Comparison of ENCODE assay signal across 12 cellular contexts in genomic region chr1:169091480-169091941, GRCh38.
A peak's percentile ranks its signal among the peaks of the same experiment; 100 is the strongest.
DNase-seq lines count a peak whose midpoint lies in the region; ATAC-seq lines count a peak whose summit lies in the region.
"Had no signal": no experiment of that assay in that cellular context is flagged by ENCODE, and none has a peak within 500 bp of the region (broad histone marks: within the 10 kb centered on the region; RNA-seq: fewer than 3 reads in every experiment).

No MANE protein-coding gene starts in this region.

- ATAC-seq in GM18858 (IDR thresholded peaks at IDR 0.05; ENCODE audit: unreplicated experiment) (peak; percentile 60), GM21825 (IDR thresholded peaks at IDR 0.05; ENCODE audit: unreplicated experiment) (peak; percentile 77), HG03558 (IDR thresholded peaks at IDR 0.05; ENCODE audit: extremely low read depth, unreplicated experiment) (peak; percentile 48)

- DNase-seq in iris pigment epithelial cell (ENCODE audit: low read depth) (peak; percentile 25), SIG-M5 (lab: John Stamatoyannopoulos, UW) (no peak), KBM-7 (no peak), DMS53 treated with DMSO at 0.1 percent for 48 hours (lab: John Stamatoyannopoulos, UW; ENCODE audit: unreplicated experiment) (no peak), NCI-H226 (no peak)
- DNase-seq: activated T-cell treated with anti-CD3 and anti-CD28 coated beads, Interleukin-2, amount 50 U/mL, for 72 hours; DMS79 treated with DMSO at 0.1 percent for 48 hours; natural killer cell; Right ventricle myocardium superior had no signal

- in situ Hi-C loops in KBM-7 (cut with MboI; ENCODE audit: low pct_unique_long_range_greater_than_20kb, low sequenced_read_pairs), result no loop called here
